1 cellular context compared by ENCODE assay signal in genomic region chr1:18155881-18156385, GRCh38.
TF ChIP-seq lines count a peak whose summit lies in the region.

No MANE protein-coding gene starts in this region.

TF ChIP-seq in H1, 55 proteins besides CTCF, POLR2A, EP300 and RAD21 (continued from another document):
- TF ChIP-seq NANOG (IDR thresholded peaks at IDR 0.05; ENCODE audit: insufficient read depth, low read depth, low read length, poor library complexity, severe bottlenecking) (no peak), TAF1 (IDR thresholded peaks at IDR 0.05; ENCODE audit: low read depth, low read length) (no peak), POLR2AphosphoS5 (IDR thresholded peaks at IDR 0.05; ENCODE audit: low read depth, low read length) (no peak), CREB1 (IDR thresholded peaks at IDR 0.05) (no peak), JUN (IDR thresholded peaks at IDR 0.05; ENCODE audit: low read depth, low read length) (no peak), SIX5 (IDR thresholded peaks at IDR 0.05; ENCODE audit: low read depth, low read length) (no peak), EZH2 (IDR thresholded peaks at IDR 0.05; ENCODE audit: low read depth, low read length, severe bottlenecking) (no peak), KDM5A (IDR thresholded peaks at IDR 0.05; ENCODE audit: low read length) (no peak)
